9 cellular contexts compared by ENCODE assay signal in genomic region chr6:15329154-15329781, GRCh38.
DNase-seq lines count a peak whose midpoint lies in the region; TF ChIP-seq lines count a peak whose summit lies in the region.
"Had no signal": no experiment of that assay in that cellular context is flagged by ENCODE, and none has a peak within 500 bp of the region (broad histone marks: within the 10 kb centered on the region; RNA-seq: fewer than 3 reads in every experiment).

No MANE protein-coding gene starts in this region.

- CTCF ChIA-PET in activated CD4-positive, alpha-beta memory T cell treated with anti-CD3 and anti-CD28 coated beads, Interleukin-2, amount 10 ng/mL, durations not matched to agents 7 days and 5 days (lab: Charles Lee), result interaction anchor here (0.5 to 1.3 kb wide), 4 partner anchors 16 to 113 kb away, joined by 3 read pairs; no protein-coding TSS in a partner anchor

- no peak for TF ChIP-seq CTCF in neural crest cell (conservative IDR thresholded peaks at IDR 0.05)

- no peaks in the 10 kb centered on the region for H3K9me3 Mint-ChIP-seq in neural crest cell
- H3K9me3 Mint-ChIP-seq in activated CD4-positive, alpha-beta memory T cell treated with anti-CD3 and anti-CD28 coated beads, Interleukin-2, amount 10 ng/mL, durations not matched to agents 7 days and 5 days, result no peaks in the 10 kb centered on the region
- H3K9me3 Mint-ChIP-seq: activated naive CD4-positive, alpha-beta T cell treated with anti-CD3 and anti-CD28 coated beads, Interleukin-2, amount 10 ng/mL, durations not matched to agents 7 days and 5 days had no signal

- H3K36me3 Mint-ChIP-seq in neural crest cell (ENCODE audit: low read depth), result no peaks in the 10 kb centered on the region
- H3K36me3 Mint-ChIP-seq in activated CD4-positive, alpha-beta memory T cell treated with anti-CD3 and anti-CD28 coated beads, Interleukin-2, amount 10 ng/mL, durations not matched to agents 7 days and 5 days (ENCODE audit: low read depth), result no peaks in the 10 kb centered on the region

- H3K4me1 Mint-ChIP-seq in neural crest cell, result peaks cover 41% of the 10 kb centered on the region
- peaks cover 62% of the 10 kb centered on the region for H3K4me1 Mint-ChIP-seq in activated CD4-positive, alpha-beta memory T cell treated with anti-CD3 and anti-CD28 coated beads, Interleukin-2, amount 10 ng/mL, durations not matched to agents 7 days and 5 days

- H3K27ac Mint-ChIP-seq in neural crest cell (ENCODE audit: unreplicated experiment), result peak overlapping the region; percentile 51
- H3K27ac Mint-ChIP-seq in activated CD4-positive, alpha-beta memory T cell treated with anti-CD3 and anti-CD28 coated beads, Interleukin-2, amount 10 ng/mL, durations not matched to agents 7 days and 5 days, result no peak overlapping the region

- POLR2A ChIA-PET in activated CD4-positive, alpha-beta memory T cell treated with anti-CD3 and anti-CD28 coated beads, Interleukin-2, amount 10 ng/mL, durations not matched to agents 7 days and 5 days (lab: Charles Lee), result interaction anchor here (0.7 to 1.0 kb wide), 2 partner anchors 81 to 103 kb away, joined by 3 read pairs; no protein-coding TSS in a partner anchor

- DNase-seq in EH (ENCODE audit: low read depth) (peak; percentile 96), NCI-H82 treated with DMSO at 0.1 percent for 48 hours (lab: John Stamatoyannopoulos, UW; ENCODE audit: unreplicated experiment) (peak; percentile 95), dedifferentiated amniotic fluid mesenchymal stem cell (ENCODE audit: extremely low spot score) (peak; percentile 56), neural crest cell (ENCODE audit: low read depth, low spot score) (no peak), DMS53 (lab: John Stamatoyannopoulos, UW) (no peak), NCI-H146 treated with DMSO at 0.1 percent for 48 hours (lab: John Stamatoyannopoulos, UW; ENCODE audit: unreplicated experiment) (no peak), islet precursor cell (no peak)
- DNase-seq in activated CD4-positive, alpha-beta memory T cell treated with anti-CD3 and anti-CD28 coated beads, Interleukin-2, amount 10 ng/mL, durations not matched to agents 7 days and 5 days, result no peak
- DNase-seq: activated naive CD4-positive, alpha-beta T cell treated with anti-CD3 and anti-CD28 coated beads, Interleukin-2, amount 10 ng/mL, durations not matched to agents 7 days and 5 days had no signal

- no peak overlapping the region for H3K4me3 Mint-ChIP-seq in neural crest cell
- no peak overlapping the region for H3K4me3 Mint-ChIP-seq in activated CD4-positive, alpha-beta memory T cell treated with anti-CD3 and anti-CD28 coated beads, Interleukin-2, amount 10 ng/mL, durations not matched to agents 7 days and 5 days
- H3K4me3 Mint-ChIP-seq: activated naive CD4-positive, alpha-beta T cell treated with anti-CD3 and anti-CD28 coated beads, Interleukin-2, amount 10 ng/mL, durations not matched to agents 7 days and 5 days had no signal

- no peaks in the 10 kb centered on the region for H3K27me3 Mint-ChIP-seq in neural crest cell (ENCODE audit: low read depth)
- H3K27me3 Mint-ChIP-seq in activated CD4-positive, alpha-beta memory T cell treated with anti-CD3 and anti-CD28 coated beads, Interleukin-2, amount 10 ng/mL, durations not matched to agents 7 days and 5 days, result no peaks in the 10 kb centered on the region
- H3K27me3 Mint-ChIP-seq: activated naive CD4-positive, alpha-beta T cell treated with anti-CD3 and anti-CD28 coated beads, Interleukin-2, amount 10 ng/mL, durations not matched to agents 7 days and 5 days had no signal

Comparison
In these comparisons a context has a peak if more than half of its experiments do, and no peak if none do; other contexts are left out.
1. DNase-seq: peak in EH (single experiment), NCI-H82 treated with DMSO at 0.1 percent for 48 hours (single experiment) and dedifferentiated amniotic fluid mesenchymal stem cell (single experiment); none in neural crest cell (single experiment), activated CD4-positive, alpha-beta memory T cell treated with anti-CD3 and anti-CD28 coated beads, Interleukin-2, amount 10 ng/mL, durations not matched to agents 7 days and 5 days (single experiment), DMS53 (single experiment), NCI-H146 treated with DMSO at 0.1 percent for 48 hours (single experiment) and islet precursor cell (single experiment).